Comparison of ENCODE assay signal across 26 cellular contexts in genomic region chr4:174286870-174287269, GRCh38.
"Had no signal": no experiment of that assay in that cellular context is flagged by ENCODE, and none has a peak within 500 bp of the region (broad histone marks: within the 10 kb centered on the region; RNA-seq: fewer than 3 reads in every experiment).

No MANE protein-coding gene starts in this region.

- H3K27me3 ChIP-seq: esophagus muscularis mucosa, foreskin keratinocyte, gastroesophageal sphincter, heart left ventricle, hepatocyte, neural progenitor cell, right atrium auricular region, tibial nerve, upper lobe of left lung had no signal

- H3K9me3 Mint-ChIP-seq: natural killer cell; stimulated activated naive B cell treated with anti-CD40 and anti-IgM and Interleukin-4, amounts not matched to agents 10 μg/mL and 1 μg/mL and 100 μg/mL, for 72 hours; stimulated activated naive CD8-positive, alpha-beta T cell treated with anti-CD3 and anti-CD28 coated beads, Interleukin-15, Interleukin-2, amounts not matched to agents 100 ng/mL and 50 ng/mL, for 24 hours had no signal

- FAIRE-seq: endothelial cell of umbilical vein, kidney, urothelium cell line had no signal

- ATAC-seq: foreskin keratinocyte; gastroesophageal sphincter; heart left ventricle; left lobe of liver; natural killer cell; sciatic nerve; stimulated activated naive B cell treated with anti-CD40 and anti-IgM and Interleukin-4, amounts not matched to agents 10 μg/mL and 1 μg/mL and 100 μg/mL, for 72 hours had no signal

- H3K27ac Mint-ChIP-seq: natural killer cell; neural progenitor cell; stimulated activated naive B cell treated with anti-CD40 and anti-IgM and Interleukin-4, amounts not matched to agents 10 μg/mL and 1 μg/mL and 100 μg/mL, for 72 hours; stimulated activated naive CD8-positive, alpha-beta T cell treated with anti-CD3 and anti-CD28 coated beads, Interleukin-15, Interleukin-2, amounts not matched to agents 100 ng/mL and 50 ng/mL, for 24 hours had no signal

- H3K36me3 ChIP-seq: neural progenitor cell, prostate gland, thoracic aorta, upper lobe of left lung had no signal

- H3K4me3 Mint-ChIP-seq: memory B cell; natural killer cell; neural progenitor cell; stimulated activated naive B cell treated with anti-CD40 and anti-IgM and Interleukin-4, amounts not matched to agents 10 μg/mL and 1 μg/mL and 100 μg/mL, for 72 hours; stimulated activated naive CD8-positive, alpha-beta T cell treated with anti-CD3 and anti-CD28 coated beads, Interleukin-15, Interleukin-2, amounts not matched to agents 100 ng/mL and 50 ng/mL, for 24 hours had no signal

- H3K27ac ChIP-seq: coronary artery, esophagus muscularis mucosa, foreskin keratinocyte, gastroesophageal sphincter, heart left ventricle, hepatocyte, neural progenitor cell, parathyroid adenoma, prostate gland, right atrium auricular region, thoracic aorta, tibial nerve, upper lobe of left lung had no signal

- H3K4me1 ChIP-seq: parathyroid adenoma, prostate gland had no signal

- H3K27me3 Mint-ChIP-seq: memory B cell; stimulated activated naive B cell treated with anti-CD40 and anti-IgM and Interleukin-4, amounts not matched to agents 10 μg/mL and 1 μg/mL and 100 μg/mL, for 72 hours; stimulated activated naive CD8-positive, alpha-beta T cell treated with anti-CD3 and anti-CD28 coated beads, Interleukin-15, Interleukin-2, amounts not matched to agents 100 ng/mL and 50 ng/mL, for 24 hours had no signal

- H3K9me3 ChIP-seq: prostate gland had no signal

- DNase-seq: dermis blood vessel endothelial cell; effector memory CD4-positive, alpha-beta T cell; foreskin keratinocyte; heart left ventricle; kidney; natural killer cell; stimulated activated CD4-positive, alpha-beta T cell treated with anti-CD3 and anti-CD28 coated beads, Interleukin-4, amount 100 ng/mL, for 4 hours; stimulated activated naive B cell treated with anti-CD40 and anti-IgM and Interleukin-4, amounts not matched to agents 10 μg/mL and 1 μg/mL and 100 μg/mL, for 72 hours; upper lobe of left lung had no signal

- H3K4me3 ChIP-seq: coronary artery, esophagus muscularis mucosa, gastroesophageal sphincter, heart left ventricle, hepatocyte, lung, neural progenitor cell, prostate gland, right atrium auricular region, thoracic aorta, tibial nerve, upper lobe of left lung had no signal
